1 cellular context compared by ENCODE assay signal in genomic region chr16:85605912-85606841, GRCh38.
TF ChIP-seq lines count a peak whose summit lies in the region.

No MANE protein-coding gene starts in this region.

TF ChIP-seq in GM12878, 131 proteins besides CTCF, POLR2A, EP300 and RAD21:
- TF ChIP-seq MEF2B (IDR thresholded peaks at IDR 0.05; ENCODE audit: partially characterized antibody, poor library complexity, severe bottlenecking): no peak
- no peak for TF ChIP-seq IKZF2 (IDR thresholded peaks at IDR 0.05)
- no peak for TF ChIP-seq ZBTB33 (IDR thresholded peaks at IDR 0.05)
- TF ChIP-seq ASH2L (IDR thresholded peaks at IDR 0.05; ENCODE audit: borderline replicate concordance, low read depth): no peak
- no peak for TF ChIP-seq SREBF1 (IDR thresholded peaks at IDR 0.05; ENCODE audit: low read length)
- no peak for TF ChIP-seq HDAC6 (IDR thresholded peaks at IDR 0.05; ENCODE audit: unreplicated experiment)
- no peak for TF ChIP-seq RCOR1 (conservative IDR thresholded peaks at IDR 0.05; ENCODE audit: low read depth, low read length)
- TF ChIP-seq ETV6 (conservative IDR thresholded peaks at IDR 0.05 in 1 of 2, IDR thresholded peaks at IDR 0.05 in 1 of 2; ENCODE audit: borderline replicate concordance in 1 of 2, low read depth in 1 of 2): no peak
- TF ChIP-seq ZBED1 (IDR thresholded peaks at IDR 0.05; ENCODE audit: borderline replicate concordance): no peak
- no peak for TF ChIP-seq BCLAF1 (IDR thresholded peaks at IDR 0.05)
- TF ChIP-seq TCF12 (IDR thresholded peaks at IDR 0.05; ENCODE audit: low read depth, low read length): no peak
- no peak for TF ChIP-seq BRCA1 (IDR thresholded peaks at IDR 0.05; ENCODE audit: low read depth, low read length)
TF ChIP-seq in GM12878: peak in this region for 0.
